23 cellular contexts compared by ENCODE assay signal in genomic region chr6:37675606-37676005, GRCh38.
"Had no signal": no experiment of that assay in that cellular context is flagged by ENCODE, and none has a peak within 500 bp of the region (broad histone marks: within the 10 kb centered on the region; RNA-seq: fewer than 3 reads in every experiment).

No MANE protein-coding gene starts in this region.

- DNase-seq: activated CD4-positive, alpha-beta T cell treated with anti-CD3 and anti-CD28 coated beads for 1 hour; activated CD8-positive, alpha-beta memory T cell treated with anti-CD3 and anti-CD28 coated beads, Interleukin-2, amount 50 U/mL, for 48 hours; activated naive CD4-positive, alpha-beta T cell; activated T-cell treated with anti-CD3 and anti-CD28 coated beads, Interleukin-2, amount 50 U/mL, for 4 hours; adrenal gland; brain microvascular endothelial cell; endodermal cell; heart left ventricle; islet precursor cell; left lung; naive thymus-derived CD4-positive, alpha-beta T cell; ovary; psoas muscle; spleen; stimulated activated CD4-positive, alpha-beta T cell treated with anti-CD3 and anti-CD28 coated beads, Interleukin-4, amount 100 ng/mL, for 1 hour; stimulated activated naive CD4-positive, alpha-beta T cell; T-helper 9 cell; upper lobe of left lung had no signal

- H3K27ac ChIP-seq: adrenal gland, ascending aorta, brain microvascular endothelial cell, coronary artery, epithelial cell of prostate, gastroesophageal sphincter, heart left ventricle, left lung, ovary, psoas muscle, right atrium auricular region, spleen, upper lobe of left lung had no signal

- ATAC-seq: activated T-cell treated with anti-CD3 and anti-CD28 coated beads, Interleukin-2, amount 50 U/mL, for 4 hours; gastroesophageal sphincter; heart left ventricle; left lung; naive thymus-derived CD4-positive, alpha-beta T cell; psoas muscle had no signal
